1 cellular context compared by ENCODE assay signal in genomic region chr22:37659066-37659896, GRCh38.
TF ChIP-seq lines count a peak whose summit lies in the region.

No MANE protein-coding gene starts in this region.

TF ChIP-seq in HepG2, 621 proteins besides CTCF, POLR2A, EP300 and RAD21 (continued from another document and continues in another):
- TF ChIP-seq, protein P1, sequence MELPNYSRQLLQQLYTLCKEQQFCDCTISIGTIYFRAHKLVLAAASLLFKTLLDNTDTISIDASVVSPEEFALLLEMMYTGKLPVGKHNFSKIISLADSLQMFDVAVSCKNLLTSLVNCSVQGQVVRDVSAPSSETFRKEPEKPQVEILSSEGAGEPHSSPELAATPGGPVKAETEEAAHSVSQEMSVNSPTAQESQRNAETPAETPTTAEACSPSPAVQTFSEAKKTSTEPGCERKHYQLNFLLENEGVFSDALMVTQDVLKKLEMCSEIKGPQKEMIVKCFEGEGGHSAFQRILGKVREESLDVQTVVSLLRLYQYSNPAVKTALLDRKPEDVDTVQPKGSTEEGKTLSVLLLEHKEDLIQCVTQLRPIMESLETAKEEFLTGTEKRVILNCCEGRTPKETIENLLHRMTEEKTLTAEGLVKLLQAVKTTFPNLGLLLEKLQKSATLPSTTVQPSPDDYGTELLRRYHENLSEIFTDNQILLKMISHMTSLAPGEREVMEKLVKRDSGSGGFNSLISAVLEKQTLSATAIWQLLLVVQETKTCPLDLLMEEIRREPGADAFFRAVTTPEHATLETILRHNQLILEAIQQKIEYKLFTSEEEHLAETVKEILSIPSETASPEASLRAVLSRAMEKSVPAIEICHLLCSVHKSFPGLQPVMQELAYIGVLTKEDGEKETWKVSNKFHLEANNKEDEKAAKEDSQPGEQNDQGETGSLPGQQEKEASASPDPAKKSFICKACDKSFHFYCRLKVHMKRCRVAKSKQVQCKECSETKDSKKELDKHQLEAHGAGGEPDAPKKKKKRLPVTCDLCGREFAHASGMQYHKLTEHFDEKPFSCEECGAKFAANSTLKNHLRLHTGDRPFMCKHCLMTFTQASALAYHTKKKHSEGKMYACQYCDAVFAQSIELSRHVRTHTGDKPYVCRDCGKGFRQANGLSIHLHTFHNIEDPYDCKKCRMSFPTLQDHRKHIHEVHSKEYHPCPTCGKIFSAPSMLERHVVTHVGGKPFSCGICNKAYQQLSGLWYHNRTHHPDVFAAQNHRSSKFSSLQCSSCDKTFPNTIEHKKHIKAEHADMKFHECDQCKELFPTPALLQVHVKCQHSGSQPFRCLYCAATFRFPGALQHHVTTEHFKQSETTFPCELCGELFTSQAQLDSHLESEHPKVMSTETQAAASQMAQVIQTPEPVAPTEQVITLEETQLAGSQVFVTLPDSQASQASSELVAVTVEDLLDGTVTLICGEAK (IDR thresholded peaks at IDR 0.05): no peak
- TF ChIP-seq, protein P1 (CRISPR knock-in tag; IDR thresholded peaks at IDR 0.05): peak; percentile 42; the same call in 1 of the 2 replicates
- TF ChIP-seq ZMYM2 (CRISPR knock-in tag; IDR thresholded peaks at IDR 0.05) (peak; percentile 80), ZKSCAN1 (IDR thresholded peaks at IDR 0.05; ENCODE audit: low read length) (peak; percentile 98), ZNF225 (CRISPR knock-in tag; IDR thresholded peaks at IDR 0.05) (no peak), FOSL2 (CRISPR knock-in tag; IDR thresholded peaks at IDR 0.05) (0 out of 2 replicates have a peak, but pooled peaks have one; percentile 43), ZBTB8A (CRISPR knock-in tag; IDR thresholded peaks at IDR 0.05; ENCODE audit: borderline replicate concordance, low read depth) (no peak), NR2F1 (CRISPR knock-in tag; IDR thresholded peaks at IDR 0.05) (peak; percentile 62 to 71; a peak in 3 of 4 replicates), SIX1 (CRISPR knock-in tag; IDR thresholded peaks at IDR 0.05; ENCODE audit: borderline replicate concordance) (no peak), ZSCAN29 (CRISPR knock-in tag; conservative IDR thresholded peaks at IDR 0.05) (no peak), ZNF256 (CRISPR knock-in tag; conservative IDR thresholded peaks at IDR 0.05) (no peak), ZNF33B (CRISPR knock-in tag; IDR thresholded peaks at IDR 0.05) (0 out of 2 replicates have a peak, but pooled peaks have one; percentile 42), SOX5 (CRISPR knock-in tag; IDR thresholded peaks at IDR 0.05; ENCODE audit: borderline replicate concordance) (peak; percentile 61), CHD2 (IDR thresholded peaks at IDR 0.05; ENCODE audit: low read depth, low read length) (no peak), EZH2 (conservative IDR thresholded peaks at IDR 0.05; ENCODE audit: low read depth, low read length) (no peak), ZNF574 (CRISPR knock-in tag; IDR thresholded peaks at IDR 0.05) (peak; percentile 75), DZIP1 (CRISPR knock-in tag; IDR thresholded peaks at IDR 0.05) (no peak; the same call in 1 of the 2 replicates), ZNF331 (CRISPR knock-in tag; IDR thresholded peaks at IDR 0.05) (peak; percentile 96), ZNF274 (CRISPR knock-in tag; IDR thresholded peaks at IDR 0.05) (peak; percentile 41; the same call in 1 of the 2 replicates), MXD1 (CRISPR knock-in tag; IDR thresholded peaks at IDR 0.05) (no peak; the same call in 1 of the 2 replicates), ZNF773 (CRISPR knock-in tag; IDR thresholded peaks at IDR 0.05; ENCODE audit: borderline replicate concordance) (no peak), DR1 (CRISPR knock-in tag; IDR thresholded peaks at IDR 0.05) (no peak), TEAD2 (CRISPR knock-in tag; IDR thresholded peaks at IDR 0.05) (no peak), HOXA5 (CRISPR knock-in tag; IDR thresholded peaks at IDR 0.05) (no peak), IRF2 (CRISPR knock-in tag; IDR thresholded peaks at IDR 0.05) (peak; percentile 82; the same call in 1 of the 2 replicates), ZNF841 (CRISPR knock-in tag; IDR thresholded peaks at IDR 0.05; ENCODE audit: borderline replicate concordance) (no peak), SMARCC2 (IDR thresholded peaks at IDR 0.05) (no peak), MXI1 (IDR thresholded peaks at IDR 0.05; ENCODE audit: borderline replicate concordance, low read depth, low read length) (peak; percentile 73; the same call in 1 of the 3 replicates), RBM22 (optimal IDR thresholded peaks at IDR 0.05; ENCODE audit: low read length) (no peak), PCBP2 (optimal IDR thresholded peaks at IDR 0.05; ENCODE audit: low read depth, low read length, poor library complexity, severe bottlenecking) (no peak), DMAP1 (CRISPR knock-in tag; IDR thresholded peaks at IDR 0.05) (peak; percentile 78), ZBTB38 (CRISPR knock-in tag; IDR thresholded peaks at IDR 0.05) (peak; percentile 74), ZBTB7B (CRISPR knock-in tag; IDR thresholded peaks at IDR 0.05) (peak; percentile 64)
- TF ChIP-seq, protein P2, sequence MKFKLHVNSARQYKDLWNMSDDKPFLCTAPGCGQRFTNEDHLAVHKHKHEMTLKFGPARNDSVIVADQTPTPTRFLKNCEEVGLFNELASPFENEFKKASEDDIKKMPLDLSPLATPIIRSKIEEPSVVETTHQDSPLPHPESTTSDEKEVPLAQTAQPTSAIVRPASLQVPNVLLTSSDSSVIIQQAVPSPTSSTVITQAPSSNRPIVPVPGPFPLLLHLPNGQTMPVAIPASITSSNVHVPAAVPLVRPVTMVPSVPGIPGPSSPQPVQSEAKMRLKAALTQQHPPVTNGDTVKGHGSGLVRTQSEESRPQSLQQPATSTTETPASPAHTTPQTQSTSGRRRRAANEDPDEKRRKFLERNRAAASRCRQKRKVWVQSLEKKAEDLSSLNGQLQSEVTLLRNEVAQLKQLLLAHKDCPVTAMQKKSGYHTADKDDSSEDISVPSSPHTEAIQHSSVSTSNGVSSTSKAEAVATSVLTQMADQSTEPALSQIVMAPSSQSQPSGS (CRISPR knock-in tag; IDR thresholded peaks at IDR 0.05): peak; percentile 82; the same call in 1 of the 2 replicates
- TF ChIP-seq, protein P3, sequence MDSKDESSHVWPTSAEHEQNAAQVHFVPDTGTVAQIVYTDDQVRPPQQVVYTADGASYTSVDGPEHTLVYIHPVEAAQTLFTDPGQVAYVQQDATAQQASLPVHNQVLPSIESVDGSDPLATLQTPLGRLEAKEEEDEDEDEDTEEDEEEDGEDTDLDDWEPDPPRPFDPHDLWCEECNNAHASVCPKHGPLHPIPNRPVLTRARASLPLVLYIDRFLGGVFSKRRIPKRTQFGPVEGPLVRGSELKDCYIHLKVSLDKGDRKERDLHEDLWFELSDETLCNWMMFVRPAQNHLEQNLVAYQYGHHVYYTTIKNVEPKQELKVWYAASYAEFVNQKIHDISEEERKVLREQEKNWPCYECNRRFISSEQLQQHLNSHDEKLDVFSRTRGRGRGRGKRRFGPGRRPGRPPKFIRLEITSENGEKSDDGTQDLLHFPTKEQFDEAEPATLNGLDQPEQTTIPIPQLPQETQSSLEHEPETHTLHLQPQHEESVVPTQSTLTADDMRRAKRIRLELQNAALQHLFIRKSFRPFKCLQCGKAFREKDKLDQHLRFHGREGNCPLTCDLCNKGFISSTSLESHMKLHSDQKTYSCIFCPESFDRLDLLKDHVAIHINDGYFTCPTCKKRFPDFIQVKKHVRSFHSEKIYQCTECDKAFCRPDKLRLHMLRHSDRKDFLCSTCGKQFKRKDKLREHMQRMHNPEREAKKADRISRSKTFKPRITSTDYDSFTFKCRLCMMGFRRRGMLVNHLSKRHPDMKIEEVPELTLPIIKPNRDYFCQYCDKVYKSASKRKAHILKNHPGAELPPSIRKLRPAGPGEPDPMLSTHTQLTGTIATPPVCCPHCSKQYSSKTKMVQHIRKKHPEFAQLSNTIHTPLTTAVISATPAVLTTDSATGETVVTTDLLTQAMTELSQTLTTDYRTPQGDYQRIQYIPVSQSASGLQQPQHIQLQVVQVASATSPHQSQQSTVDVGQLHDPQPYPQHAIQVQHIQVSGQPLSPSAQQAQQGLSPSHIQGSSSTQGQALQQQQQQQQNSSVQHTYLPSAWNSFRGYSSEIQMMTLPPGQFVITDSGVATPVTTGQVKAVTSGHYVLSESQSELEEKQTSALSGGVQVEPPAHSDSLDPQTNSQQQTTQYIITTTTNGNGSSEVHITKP (CRISPR knock-in tag; IDR thresholded peaks at IDR 0.05; ENCODE audit: low read depth): 0 out of 2 replicates have a peak, but pooled peaks have one; percentile 44
- TF ChIP-seq, protein P4, sequence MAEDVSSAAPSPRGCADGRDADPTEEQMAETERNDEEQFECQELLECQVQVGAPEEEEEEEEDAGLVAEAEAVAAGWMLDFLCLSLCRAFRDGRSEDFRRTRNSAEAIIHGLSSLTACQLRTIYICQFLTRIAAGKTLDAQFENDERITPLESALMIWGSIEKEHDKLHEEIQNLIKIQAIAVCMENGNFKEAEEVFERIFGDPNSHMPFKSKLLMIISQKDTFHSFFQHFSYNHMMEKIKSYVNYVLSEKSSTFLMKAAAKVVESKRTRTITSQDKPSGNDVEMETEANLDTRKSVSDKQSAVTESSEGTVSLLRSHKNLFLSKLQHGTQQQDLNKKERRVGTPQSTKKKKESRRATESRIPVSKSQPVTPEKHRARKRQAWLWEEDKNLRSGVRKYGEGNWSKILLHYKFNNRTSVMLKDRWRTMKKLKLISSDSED (CRISPR knock-in tag; IDR thresholded peaks at IDR 0.05): no peak
- TF ChIP-seq, protein P5, sequence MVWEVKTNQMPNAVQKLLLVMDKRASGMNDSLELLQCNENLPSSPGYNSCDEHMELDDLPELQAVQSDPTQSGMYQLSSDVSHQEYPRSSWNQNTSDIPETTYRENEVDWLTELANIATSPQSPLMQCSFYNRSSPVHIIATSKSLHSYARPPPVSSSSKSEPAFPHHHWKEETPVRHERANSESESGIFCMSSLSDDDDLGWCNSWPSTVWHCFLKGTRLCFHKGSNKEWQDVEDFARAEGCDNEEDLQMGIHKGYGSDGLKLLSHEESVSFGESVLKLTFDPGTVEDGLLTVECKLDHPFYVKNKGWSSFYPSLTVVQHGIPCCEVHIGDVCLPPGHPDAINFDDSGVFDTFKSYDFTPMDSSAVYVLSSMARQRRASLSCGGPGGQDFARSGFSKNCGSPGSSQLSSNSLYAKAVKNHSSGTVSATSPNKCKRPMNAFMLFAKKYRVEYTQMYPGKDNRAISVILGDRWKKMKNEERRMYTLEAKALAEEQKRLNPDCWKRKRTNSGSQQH (CRISPR knock-in tag; IDR thresholded peaks at IDR 0.05; ENCODE audit: low read depth): peak; percentile 79; the same call in 1 of the 2 replicates
